In the genomic region with DNA sequence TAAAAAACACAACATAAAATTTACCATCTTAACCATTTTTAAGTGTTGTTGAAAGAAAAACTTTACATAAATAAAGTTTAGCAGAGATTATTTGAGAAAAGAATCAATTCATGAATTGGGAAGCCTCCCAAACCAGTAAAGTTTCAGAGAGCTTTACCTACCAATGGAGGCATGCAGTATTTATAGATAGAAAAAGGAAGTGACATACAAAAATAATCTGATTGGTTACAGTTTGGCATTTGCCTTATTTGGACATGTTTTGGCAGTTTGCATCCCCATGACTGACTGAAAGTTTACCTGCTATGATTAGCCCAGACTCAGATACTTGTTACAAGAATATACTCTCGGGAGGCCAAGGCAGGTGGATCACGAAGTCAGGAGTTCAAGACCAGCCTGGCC, we compare ENCODE assay signal across 17 cellular contexts.
"Had no signal": no experiment of that assay in that cellular context is flagged by ENCODE, and none has a peak within 500 bp of the region (broad histone marks: within the 10 kb centered on the region; RNA-seq: fewer than 3 reads in every experiment).

No MANE protein-coding gene starts in this region.

- H3K36me3 ChIP-seq: colonic mucosa, esophagus muscularis mucosa, left lung, tibial artery had no signal

- FAIRE-seq: keratinocyte, urothelium cell line had no signal

- H3K9me3 ChIP-seq: body of pancreas, colonic mucosa, left lung, tibial artery had no signal

- H3K27ac ChIP-seq: body of pancreas, colonic mucosa, esophagus muscularis mucosa, left lung, tibial artery had no signal

- DNase-seq: activated CD4-positive, alpha-beta T cell treated with anti-CD3 and anti-CD28 coated beads, Interleukin-2, amount 10 ng/mL, durations not matched to agents 7 days and 5 days; activated CD8-positive, alpha-beta memory T cell treated with anti-CD3 and anti-CD28 coated beads, Interleukin-2, amount 50 U/mL, for 48 hours; activated gamma-delta T cell treated with Interleukin-2 at 50 U/mL for 16 hours; activated naive CD8-positive, alpha-beta T cell treated with anti-CD3 and anti-CD28 coated beads for 36 hours; activated T-cell treated with anti-CD3 and anti-CD28 coated beads, Interleukin-2, amount 50 U/mL, for 72 hours; amygdala; body of pancreas; central memory CD4-positive, alpha-beta T cell; colonic mucosa; left lung; mammary epithelial cell; stimulated activated CD4-positive, alpha-beta T cell treated with anti-CD3 and anti-CD28 coated beads, Interleukin-2, amount 100 ng/mL, for 48 hours; stimulated activated naive CD4-positive, alpha-beta T cell; tibial artery had no signal

- ATAC-seq: activated T-cell treated with anti-CD3 and anti-CD28 coated beads, Interleukin-2, amount 50 U/mL, for 72 hours; body of pancreas; left lung had no signal

- H3K27me3 ChIP-seq: body of pancreas, colonic mucosa, left lung, tibial artery had no signal

- H3K4me3 ChIP-seq: body of pancreas, colonic mucosa, esophagus muscularis mucosa, left lung, tibial artery had no signal
